In the genomic region with DNA sequence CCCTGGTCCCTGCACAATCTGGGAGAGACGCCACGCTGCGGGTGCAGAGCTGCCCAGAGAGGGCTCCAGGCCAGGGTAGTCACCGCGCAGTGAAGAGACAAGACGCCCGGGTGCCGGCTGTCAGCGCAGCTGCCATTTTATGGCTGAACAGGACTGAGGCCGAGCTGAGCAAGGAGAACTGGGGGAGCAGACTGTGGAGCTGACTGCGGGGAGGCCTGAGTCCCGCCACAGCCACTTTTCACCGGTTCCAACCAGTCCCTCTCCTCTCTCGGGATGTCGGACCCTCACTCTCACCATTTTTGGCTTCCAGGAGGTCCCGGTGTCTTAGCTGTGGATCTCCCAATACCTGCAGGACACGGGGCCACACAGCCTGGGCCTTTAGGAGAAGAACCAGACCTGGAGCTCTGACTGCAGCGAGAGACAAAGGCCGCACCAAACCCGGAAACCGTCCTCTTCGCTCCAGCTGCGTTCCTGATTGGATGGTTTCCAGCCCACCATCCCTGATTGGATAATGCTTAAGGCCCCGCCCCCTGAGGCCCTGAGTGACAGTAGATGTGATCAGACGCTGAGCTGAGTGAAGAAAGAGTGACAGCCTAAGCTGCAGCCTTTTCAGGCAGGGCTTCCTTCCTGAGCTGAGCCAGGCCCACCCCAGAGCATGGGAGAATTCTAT, we compare ENCODE assay signal across 8 cellular contexts. TPM values are rescaled to one million over a fixed set of nuclear protein-coding genes. Genes with fewer than 3 reads are reported as not detected.
DNase-seq lines count a peak whose midpoint lies in the region; ATAC-seq, FAIRE-seq and TF ChIP-seq lines count a peak whose summit lies in the region.

Gene ZNF626, minus strand, starts transcription at position 422 of the 670 bp plus-strand sequence. Its CDS starts 125 bp downstream, at position 297.

- H3K27me3 Mint-ChIP-seq in naive B cell: no peaks in the 10 kb centered on the region

- ATAC-seq in HG03039 (IDR thresholded peaks at IDR 0.05; ENCODE audit: unreplicated experiment) (peak; percentile 87), naive B cell (ENCODE audit: low read depth in 2 of 2) (peak; percentile 97 to 98)

- no peak for TF ChIP-seq POLR2A in GM12892 (IDR thresholded peaks at IDR 0.05; ENCODE audit: low read depth, low read length)

- DNase-seq in GM12892 (ENCODE audit: insufficient read length): peak; percentile 21
- DNase-seq in OCI-M1 (lab: John Stamatoyannopoulos, UW): peak; percentile 99
- DNase-seq in activated T-helper 9 cell treated with anti-CD3 and anti-CD28 coated beads, Interleukin-2, amount 50 U/mL, for 16 hours (ENCODE audit: low read depth): peak; percentile 87
- DNase-seq in fibroblast of peridontal ligament (ENCODE audit: extremely low read depth): peak; percentile 99
- peak; percentile 93 for DNase-seq in naive B cell
- DNase-seq in stimulated activated CD8-positive, alpha-beta memory T cell treated with anti-CD3 and anti-CD28 coated beads, Interleukin-7, amount 100 ng/mL, for 1 hour (ENCODE audit: low read depth in 2 of 2): peak; percentile 79 to 84
- no peak for DNase-seq in NCI-H526 treated with DMSO at 0.1 percent for 48 hours (lab: John Stamatoyannopoulos, UW)

- H3K36me3 Mint-ChIP-seq in naive B cell: peaks cover 21 to 24% of the 10 kb centered on the region in 2 donors

- no peak for FAIRE-seq in GM12892 (lab: Jason Lieb, UNC)

- peak within 1 kb of the TSS; percentile 97 to 98 (median 98) for H3K27ac Mint-ChIP-seq in naive B cell

- H3K4me3 Mint-ChIP-seq in naive B cell: peak within 1 kb of the TSS; percentile 92 to 99 (median 97)

- H3K4me1 Mint-ChIP-seq in naive B cell: peaks cover 29 to 62% (median 43%) of the 10 kb centered on the region in 3 donors

- peaks cover 0 to 30% (median 8%) of the 10 kb centered on the region in 7 donors for H3K9me3 Mint-ChIP-seq in naive B cell

RNA-seq across cellular contexts. Expression of gene ZNF626, which starts in this region (rescaled TPM):
- polyA plus RNA-seq in GM12892 (2012; ENCODE audit: missing spikeins): 0.72 TPM
- polyA plus RNA-seq in naive B cell (ENCODE audit: low read depth in 6 of 6): 10 to 100 TPM; 16.0 to 35.4 (median 24.5) TPM
